Comparison of ENCODE assay signal across 1 cellular context in the genomic region with DNA sequence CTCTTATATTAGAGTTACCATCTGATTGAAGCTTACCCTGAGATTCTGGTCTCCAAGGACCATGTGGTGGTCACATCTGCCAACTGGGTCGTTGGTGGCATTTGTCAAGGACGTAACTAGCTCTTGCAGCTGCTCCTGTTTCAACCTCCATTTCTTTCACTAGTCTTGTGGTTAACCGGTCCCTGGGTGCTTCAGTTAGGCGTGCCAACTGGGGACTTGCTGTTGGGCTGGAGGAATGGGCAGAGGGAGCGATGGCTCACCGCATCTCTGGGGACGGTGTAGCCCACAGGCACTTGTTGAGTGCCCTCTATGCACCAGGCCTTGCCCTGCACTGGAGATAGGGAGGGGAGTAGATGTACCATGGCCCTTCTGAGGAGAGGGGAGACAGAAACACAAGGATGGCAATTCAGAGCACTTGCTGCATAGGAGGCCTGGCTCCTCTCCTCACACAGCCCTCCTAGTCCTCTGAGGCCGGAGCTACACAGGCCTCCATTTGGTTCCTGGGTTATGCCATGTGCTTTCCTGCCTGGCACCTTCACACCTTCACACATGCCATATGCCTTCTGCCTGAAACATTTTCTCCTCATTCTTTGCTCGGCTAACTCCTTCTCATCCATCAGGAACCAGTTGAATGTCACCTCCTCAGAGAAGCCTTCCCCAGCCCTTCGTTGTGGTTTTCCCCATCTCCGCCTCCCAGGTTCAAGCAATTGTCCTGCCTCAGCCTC.
TF ChIP-seq lines count a peak whose summit lies in the region.

No MANE protein-coding gene starts in this region.

TF ChIP-seq in HepG2, 621 proteins besides CTCF, POLR2A, EP300 and RAD21 (continued from another document):
- TF ChIP-seq IRF9 (CRISPR knock-in tag; IDR thresholded peaks at IDR 0.05; ENCODE audit: borderline replicate concordance) (peak; percentile 11; the same call in 1 of the 2 replicates), KLF11 (CRISPR knock-in tag; IDR thresholded peaks at IDR 0.05) (no peak), CCDC6 (CRISPR knock-in tag; IDR thresholded peaks at IDR 0.05) (no peak), ZNF891 (CRISPR knock-in tag; IDR thresholded peaks at IDR 0.05) (0 out of 2 replicates have a peak, but pooled peaks have one; percentile 27), ZNF350 (CRISPR knock-in tag; IDR thresholded peaks at IDR 0.05; ENCODE audit: borderline replicate concordance, low read depth) (peak; percentile 24; the same call in 1 of the 2 replicates), ZNF678 (CRISPR knock-in tag; IDR thresholded peaks at IDR 0.05) (no peak), KAT2B (IDR thresholded peaks at IDR 0.05; ENCODE audit: borderline replicate concordance, low read depth, low read length) (no peak)
- TF ChIP-seq, protein P1, sequence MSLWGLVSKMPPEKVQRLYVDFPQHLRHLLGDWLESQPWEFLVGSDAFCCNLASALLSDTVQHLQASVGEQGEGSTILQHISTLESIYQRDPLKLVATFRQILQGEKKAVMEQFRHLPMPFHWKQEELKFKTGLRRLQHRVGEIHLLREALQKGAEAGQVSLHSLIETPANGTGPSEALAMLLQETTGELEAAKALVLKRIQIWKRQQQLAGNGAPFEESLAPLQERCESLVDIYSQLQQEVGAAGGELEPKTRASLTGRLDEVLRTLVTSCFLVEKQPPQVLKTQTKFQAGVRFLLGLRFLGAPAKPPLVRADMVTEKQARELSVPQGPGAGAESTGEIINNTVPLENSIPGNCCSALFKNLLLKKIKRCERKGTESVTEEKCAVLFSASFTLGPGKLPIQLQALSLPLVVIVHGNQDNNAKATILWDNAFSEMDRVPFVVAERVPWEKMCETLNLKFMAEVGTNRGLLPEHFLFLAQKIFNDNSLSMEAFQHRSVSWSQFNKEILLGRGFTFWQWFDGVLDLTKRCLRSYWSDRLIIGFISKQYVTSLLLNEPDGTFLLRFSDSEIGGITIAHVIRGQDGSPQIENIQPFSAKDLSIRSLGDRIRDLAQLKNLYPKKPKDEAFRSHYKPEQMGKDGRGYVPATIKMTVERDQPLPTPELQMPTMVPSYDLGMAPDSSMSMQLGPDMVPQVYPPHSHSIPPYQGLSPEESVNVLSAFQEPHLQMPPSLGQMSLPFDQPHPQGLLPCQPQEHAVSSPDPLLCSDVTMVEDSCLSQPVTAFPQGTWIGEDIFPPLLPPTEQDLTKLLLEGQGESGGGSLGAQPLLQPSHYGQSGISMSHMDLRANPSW (CRISPR knock-in tag; IDR thresholded peaks at IDR 0.05; ENCODE audit: borderline replicate concordance) = 0 out of 2 replicates have a peak, but pooled peaks have one; percentile 17
